Comparison of ENCODE assay signal across 21 cellular contexts in genomic region chr11:112694813-112695212, GRCh38.
DNase-seq lines count a peak whose midpoint lies in the region; ATAC-seq, FAIRE-seq and TF ChIP-seq lines count a peak whose summit lies in the region.
"Had no signal": no experiment of that assay in that cellular context is flagged by ENCODE, and none has a peak within 500 bp of the region (broad histone marks: within the 10 kb centered on the region; RNA-seq: fewer than 3 reads in every experiment).

No MANE protein-coding gene starts in this region.

- no peak overlapping the region for H3K27ac ChIP-seq in neural cell (ENCODE audit: low read length)
- H3K27ac ChIP-seq: parathyroid adenoma, spleen had no signal

- H3K9me2 ChIP-seq in neural cell (ENCODE audit: insufficient read depth, low read length) = no peaks in the 10 kb centered on the region

- H3K4me3 ChIP-seq in MG63 (no peak overlapping the region), bronchial epithelial cell (ENCODE audit: low read depth, low read length) (no peak overlapping the region), neural cell (ENCODE audit: low read length) (no peak overlapping the region)
- H3K4me3 ChIP-seq: spleen had no signal

- H2AFZ ChIP-seq in neural cell (ENCODE audit: low read depth, low read length) = no peak overlapping the region
- H2AFZ ChIP-seq: parathyroid adenoma had no signal

- TF ChIP-seq EP300 in neural cell (conservative IDR thresholded peaks at IDR 0.05; ENCODE audit: poor library complexity, severe bottlenecking) = no peak

- no peaks in the 10 kb centered on the region for H3K27me3 ChIP-seq in MG63
- H3K27me3 ChIP-seq in bronchial epithelial cell (ENCODE audit: control insufficient read depth, insufficient read depth, low read length) = no peaks in the 10 kb centered on the region
- no peaks in the 10 kb centered on the region for H3K27me3 ChIP-seq in neural cell (ENCODE audit: insufficient read depth, low read depth, low read length)

- H3K9ac ChIP-seq in neural cell (ENCODE audit: low read length) = no peak overlapping the region
- H3K9ac ChIP-seq: parathyroid adenoma had no signal

- H3K9me3 ChIP-seq in MG63 (no peaks in the 10 kb centered on the region), neural cell (ENCODE audit: low read length) (no peaks in the 10 kb centered on the region)
- H3K9me3 ChIP-seq: spleen had no signal

- H3K4me2 ChIP-seq in neural cell (ENCODE audit: low read length) = no peak overlapping the region

- FAIRE-seq in bronchial epithelial cell (lab: Jason Lieb, UNC) = no peak
- FAIRE-seq: endometrium, GM18507, GM19239 had no signal

- no peaks in the 10 kb centered on the region for H4K20me1 ChIP-seq in neural cell (ENCODE audit: insufficient read depth)

- no peaks in the 10 kb centered on the region for H3K36me3 ChIP-seq in MG63
- no peaks in the 10 kb centered on the region for H3K36me3 ChIP-seq in bronchial epithelial cell (ENCODE audit: control insufficient read depth, insufficient read depth, low read length)
- no peaks in the 10 kb centered on the region for H3K36me3 ChIP-seq in neural cell (ENCODE audit: insufficient read depth, low read length)
- H3K36me3 ChIP-seq: spleen had no signal

- DNase-seq in NCI-H748 (lab: John Stamatoyannopoulos, UW; ENCODE audit: unreplicated experiment) = peak; percentile 1
- DNase-seq in NCI-H748 treated with DMSO at 0.1 percent for 48 hours (lab: John Stamatoyannopoulos, UW) = no peak
- DNase-seq in MG63 = peak; percentile 16
- peak; percentile 74 for DNase-seq in bronchial epithelial cell (ENCODE audit: low read depth)
- DNase-seq in UCSD-AML1 (lab: John Stamatoyannopoulos, UW; ENCODE audit: unreplicated experiment) = no peak
- DNase-seq: activated B cell treated with CpG ODN at 0.5 μM for 24 hours; activated CD8-positive, alpha-beta memory T cell treated with anti-CD3 and anti-CD28 coated beads, Interleukin-2, amount 50 U/mL, for 4 hours; activated naive CD8-positive, alpha-beta T cell treated with anti-CD3 and anti-CD28 coated beads for 36 hours; COR-L47; head of caudate nucleus; islet precursor cell; NCI-H2227 treated with DMSO at 0.1 percent for 48 hours; spleen; stimulated activated naive CD8-positive, alpha-beta T cell treated with anti-CD3 and anti-CD28 coated beads, Interleukin-15, Interleukin-2, amounts not matched to agents 100 U/mL and 50 U/mL, for 24 hours had no signal

- H3K79me2 ChIP-seq in neural cell (replicated peaks; ENCODE audit: insufficient read depth, low read length) = no peaks in the 10 kb centered on the region
- H3K79me2 ChIP-seq: parathyroid adenoma had no signal

- no peaks in the 10 kb centered on the region for H3F3A ChIP-seq in neural cell (ENCODE audit: insufficient read depth, low read length, poor library complexity, severe bottlenecking)

- no peak for ATAC-seq in GM18861 (IDR thresholded peaks at IDR 0.05; ENCODE audit: unreplicated experiment)
- ATAC-seq in HG02852 (IDR thresholded peaks at IDR 0.05; ENCODE audit: unreplicated experiment) = no peak
- ATAC-seq: stimulated activated naive CD8-positive, alpha-beta T cell treated with anti-CD3 and anti-CD28 coated beads, Interleukin-15, Interleukin-2, amounts not matched to agents 100 U/mL and 50 U/mL, for 24 hours had no signal

- TF ChIP-seq CTCF in bronchial epithelial cell (IDR thresholded peaks at IDR 0.05; ENCODE audit: insufficient read depth, low read length, severe bottlenecking) (peak; percentile 18), neural cell (IDR thresholded peaks at IDR 0.05; ENCODE audit: poor library complexity, severe bottlenecking) (peak; percentile 15)

- TF ChIP-seq RAD21 in neural cell (conservative IDR thresholded peaks at IDR 0.05) = no peak

TF ChIP-seq in neural cell, 6 proteins besides CTCF, POLR2A, EP300 and RAD21:
- TF ChIP-seq TAF1 (IDR thresholded peaks at IDR 0.05; ENCODE audit: low read depth) (no peak), REST (IDR thresholded peaks at IDR 0.05; ENCODE audit: borderline replicate concordance) (no peak), POLR2AphosphoS5 (IDR thresholded peaks at IDR 0.05) (no peak), SMC3 (conservative IDR thresholded peaks at IDR 0.05; ENCODE audit: poor library complexity) (no peak), MXI1 (conservative IDR thresholded peaks at IDR 0.05; ENCODE audit: poor library complexity, severe bottlenecking) (no peak), EZH2 (IDR thresholded peaks at IDR 0.05; ENCODE audit: borderline replicate concordance, insufficient read depth, low read length, poor library complexity, severe bottlenecking) (no peak)

Comparison
In these comparisons a context has a peak if more than half of its experiments do, and no peak if none do; other contexts are left out.
1. DNase-seq: peak in NCI-H748 (single experiment), MG63 (single experiment) and bronchial epithelial cell (single experiment); none in NCI-H748 treated with DMSO at 0.1 percent for 48 hours (single experiment) and UCSD-AML1 (single experiment).